In the genomic region with DNA sequence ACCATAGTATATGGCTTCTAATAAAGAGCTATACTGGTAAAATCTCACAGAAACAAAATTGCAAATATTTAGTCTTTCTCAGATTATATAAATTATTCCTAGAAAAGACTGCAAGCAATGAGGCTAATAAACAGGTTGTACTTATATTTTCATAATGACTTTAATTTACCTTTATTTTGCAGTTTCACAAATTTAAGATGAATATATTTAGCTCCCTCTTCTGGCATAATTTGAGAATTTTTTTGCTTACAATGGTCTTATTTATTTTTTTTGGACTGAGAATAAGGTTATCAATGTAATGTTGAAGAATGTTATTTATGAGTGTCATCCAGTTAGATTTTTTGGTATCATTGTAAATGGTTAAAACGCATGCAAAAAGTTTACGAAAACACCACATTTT, we compare ENCODE assay signal across 8 cellular contexts. TPM values are rescaled to one million over a fixed set of nuclear protein-coding genes. Genes with fewer than 3 reads are reported as not detected.
DNase-seq lines count a peak whose midpoint lies in the region; ATAC-seq, FAIRE-seq and TF ChIP-seq lines count a peak whose summit lies in the region.

No MANE protein-coding gene starts in this region.

- ATAC-seq in K562, result no peak
- no peak for ATAC-seq in naive thymus-derived CD4-positive, alpha-beta T cell

- CTCF ChIA-PET in CD4-positive, alpha-beta memory T cell (lab: Charles Lee; ENCODE audit: partially characterized antibody), result interaction anchor here (0.6 to 9.6 kb wide), 22 partner anchors 8 to 1476 kb away, joined by 3 to 124 read pairs (median 5); a partner anchor contains a TSS
- CTCF ChIA-PET in K562 (lab: Yijun Ruan, JAX; ENCODE audit: low intra/inter-chr PET ratio), result interaction anchor here (0.6 to 1.3 kb wide), 4 partner anchors 229 to 1028 kb away, joined by 3 to 4 read pairs (median 3); no protein-coding TSS in a partner anchor
- CTCF ChIA-PET in naive thymus-derived CD4-positive, alpha-beta T cell (lab: Charles Lee), result interaction anchor here (0.7 to 3.2 kb wide), 8 partner anchors 9 to 1026 kb away, joined by 3 to 21 read pairs (median 9); no protein-coding TSS in a partner anchor

- peak; percentile 53 to 58 for TF ChIP-seq RAD21 in K562 (CRISPR knock-in tag; conservative IDR thresholded peaks at IDR 0.05 in 1 of 2, IDR thresholded peaks at IDR 0.05 in 1 of 2)

- H3K9me3 Mint-ChIP-seq in CD4-positive, alpha-beta memory T cell, result peaks cover 0 to 2% (median 0%) of the 10 kb centered on the region in 8 donors
- H3K9me3 Mint-ChIP-seq in naive thymus-derived CD4-positive, alpha-beta T cell, result no peaks in the 10 kb centered on the region

- FAIRE-seq in K562 (lab: Jason Lieb, UNC), result peak; percentile 74

- no peak for TF ChIP-seq POLR2A in K562 (conservative IDR thresholded peaks at IDR 0.05)

- no peak overlapping the region for H3K27ac ChIP-seq in CD4-positive, alpha-beta memory T cell (ENCODE audit: low read depth, low read length)
- H3K27ac ChIP-seq in K562 (ENCODE audit: extremely low read depth, low read depth, low read length), result no peak overlapping the region
- no peak overlapping the region for H3K27ac ChIP-seq in naive thymus-derived CD4-positive, alpha-beta T cell (ENCODE audit: low read depth, low read length)

- H3K9ac ChIP-seq in K562 (ENCODE audit: insufficient read depth in 1 of 2, low read depth in 2 of 2, low read length in 2 of 2), result no peak overlapping the region

- peak in 1 of 3 experiments; percentile 51; a peak in 2 of 6 replicates for TF ChIP-seq CTCF in K562 (IDR thresholded peaks at IDR 0.05 in 2 of 3, conservative IDR thresholded peaks at IDR 0.05 in 1 of 3; ENCODE audit: insufficient read depth in 2 of 3, low read depth in 1 of 3, low read length in 3 of 3)

- no peaks in the 10 kb centered on the region for H3K79me2 ChIP-seq in K562 (ENCODE audit: control insufficient read depth, insufficient read depth, low read length)

- no peaks in the 10 kb centered on the region for H3K27me3 Mint-ChIP-seq in CD4-positive, alpha-beta memory T cell
- H3K27me3 Mint-ChIP-seq in naive thymus-derived CD4-positive, alpha-beta T cell, result no peaks in the 10 kb centered on the region

- H3K9me3 ChIP-seq in CD4-positive, alpha-beta memory T cell (ENCODE audit: control insufficient read depth in 1 of 2, low read length in 2 of 2), result no peaks in the 10 kb centered on the region
- no peaks in the 10 kb centered on the region for H3K9me3 ChIP-seq in K562 (replicated peaks; ENCODE audit: control insufficient read depth, insufficient read depth, low read depth, low read length)
- H3K9me3 ChIP-seq in naive thymus-derived CD4-positive, alpha-beta T cell (ENCODE audit: control insufficient read depth in 2 of 3, low read length in 3 of 3), result no peaks in the 10 kb centered on the region

- in situ Hi-C loops in KBM-7 (cut with MboI; ENCODE audit: low pct_unique_long_range_greater_than_20kb, low sequenced_read_pairs) (loop anchor here (25.0 kb wide), 1 partner anchor 1035 kb away; no protein-coding TSS in a partner anchor), K562 (cut with MboI) (no loop called here)

- no TSS peak for BruUV-seq in K562 (replicated peaks; lab: Mats Ljungman, UMichigan)

- intact Hi-C loops in CD4-positive, alpha-beta memory T cell (cut with micrococcal nuclease), result loop anchor here (1.0 to 5.0 kb wide), 2 partner anchors 35 to 1026 kb away; no protein-coding TSS in a partner anchor
- intact Hi-C loops in K562 (cut with micrococcal nuclease), result loop anchor here (5.0 kb wide), 1 partner anchor 1025 kb away; no protein-coding TSS in a partner anchor
- intact Hi-C loops in naive thymus-derived CD4-positive, alpha-beta T cell (cut with micrococcal nuclease), result loop anchor here (1.0 to 5.0 kb wide), 6 partner anchors 35 to 1105 kb away; no protein-coding TSS in a partner anchor

- H3K4me3 ChIP-seq in CD4-positive, alpha-beta memory T cell (ENCODE audit: low read length in 2 of 2), result no peak overlapping the region
- H3K4me3 ChIP-seq in K562, result no peak overlapping the region
- no peak overlapping the region for H3K4me3 ChIP-seq in naive thymus-derived CD4-positive, alpha-beta T cell (ENCODE audit: low read length)

- H3K27me3 ChIP-seq in CD4-positive, alpha-beta memory T cell (ENCODE audit: insufficient read depth, low read length), result no peaks in the 10 kb centered on the region
- H3K27me3 ChIP-seq in K562 (ENCODE audit: control insufficient read depth in 2 of 2, insufficient read depth in 2 of 2, low read length in 2 of 2), result no peaks in the 10 kb centered on the region; a peak in 1 of 5 replicates
- H3K27me3 ChIP-seq in naive thymus-derived CD4-positive, alpha-beta T cell (ENCODE audit: control insufficient read depth in 2 of 2, insufficient read depth in 2 of 2, low read length in 2 of 2), result no peaks in the 10 kb centered on the region

- H3K36me3 ChIP-seq in CD4-positive, alpha-beta memory T cell (ENCODE audit: insufficient read depth, low read length), result peaks cover 22% of the 10 kb centered on the region
- H3K36me3 ChIP-seq in K562 (ENCODE audit: control insufficient read depth, insufficient read depth, low read length), result no peaks in the 10 kb centered on the region
- peaks cover 0 to 11% (median 11%) of the 10 kb centered on the region in 3 experiments for H3K36me3 ChIP-seq in naive thymus-derived CD4-positive, alpha-beta T cell (ENCODE audit: control insufficient read depth in 2 of 3, insufficient read depth in 3 of 3, low read length in 3 of 3)

- H2AFZ ChIP-seq in K562 (ENCODE audit: low read depth, low read length), result no peak overlapping the region

- TF ChIP-seq EP300 in K562 (IDR thresholded peaks at IDR 0.05; ENCODE audit: low read length), result no peak

- H3K9me1 ChIP-seq in K562 (ENCODE audit: control insufficient read depth, insufficient read depth, low read length), result no peaks in the 10 kb centered on the region

- peak overlapping the region in 4 of 8 donors; percentile 15 to 46 (median 22) for H3K4me3 Mint-ChIP-seq in CD4-positive, alpha-beta memory T cell
- peak overlapping the region in 2 of 10 donors; percentile 13 to 17 for H3K4me3 Mint-ChIP-seq in naive thymus-derived CD4-positive, alpha-beta T cell

- peaks cover 97% of the 10 kb centered on the region for H3K4me1 ChIP-seq in CD4-positive, alpha-beta memory T cell (ENCODE audit: insufficient read depth, low read length)
- no peaks in the 10 kb centered on the region for H3K4me1 ChIP-seq in K562 (replicated peaks in 1 of 2; ENCODE audit: control insufficient read depth in 2 of 2, insufficient read depth in 2 of 2, low read length in 2 of 2)
- peaks cover 68 to 80% of the 10 kb centered on the region in 2 donors for H3K4me1 ChIP-seq in naive thymus-derived CD4-positive, alpha-beta T cell (ENCODE audit: control insufficient read depth in 2 of 2, insufficient read depth in 2 of 2, low read length in 2 of 2)

- WGBS in K562 (ENCODE audit: insufficient coverage, low coverage, missing lambda C conversion rate), result 6% methylated on average over 2 of the region's 2 CpGs

- H4K20me1 ChIP-seq in K562 (replicated peaks; ENCODE audit: control insufficient read depth, insufficient read depth, low read length), result no peaks in the 10 kb centered on the region; the same call in 1 of the 2 replicates

- peaks cover 29 to 35% of the 10 kb centered on the region in 2 donors for H3K36me3 Mint-ChIP-seq in CD4-positive, alpha-beta memory T cell
- H3K36me3 Mint-ChIP-seq in naive thymus-derived CD4-positive, alpha-beta T cell, result peaks cover 4 to 30% (median 23%) of the 10 kb centered on the region in 5 donors

- DNase-seq in CD4-positive, alpha-beta memory T cell, result peak in 2 of 5 donors; percentile 44 to 50
- DNase-seq in KBM-7 (peak; percentile 40), K562 (ENCODE audit: extremely low read depth in 1 of 4, low spot score in 3 of 4) (no peak), NCI-H226 (no peak), superior temporal gyrus (ENCODE audit: extremely low spot score) (no peak), inferior parietal cortex (ENCODE audit: extremely low spot score) (no peak)
- peak in 3 of 9 donors; percentile 32 to 45 (median 37) for DNase-seq in naive thymus-derived CD4-positive, alpha-beta T cell
- no peak for DNase-seq in stimulated activated CD4-positive, alpha-beta T cell treated with anti-CD3 and anti-CD28 coated beads, Interleukin-2, amount 100 ng/mL, for 24 hours

- H3K27ac Mint-ChIP-seq in CD4-positive, alpha-beta memory T cell, result peak overlapping the region; percentile 56 to 99 (median 80)
- H3K27ac Mint-ChIP-seq in naive thymus-derived CD4-positive, alpha-beta T cell, result peak overlapping the region in 8 of 9 donors; percentile 4 to 95 (median 58)

- POLR2A ChIA-PET in CD4-positive, alpha-beta memory T cell (lab: Charles Lee; ENCODE audit: partially characterized antibody), result interaction anchor here (1.1 to 12.9 kb wide), 4 partner anchors 11 to 57 kb away, joined by 5 to 179 read pairs (median 42); a partner anchor contains a TSS
- POLR2A ChIA-PET in K562 (lab: Yijun Ruan, JAX), result interaction anchor here (0.6 to 1.5 kb wide), 2 partner anchors 8 to 579 kb away, joined by 3 read pairs; no protein-coding TSS in a partner anchor
- POLR2A ChIA-PET in naive thymus-derived CD4-positive, alpha-beta T cell (lab: Charles Lee), result interaction anchor here (0.6 to 1.9 kb wide), 5 partner anchors 10 to 1025 kb away, joined by 3 to 7 read pairs (median 5); a partner anchor contains a TSS

- peaks cover 66 to 95% (median 81%) of the 10 kb centered on the region in 4 donors for H3K4me1 Mint-ChIP-seq in CD4-positive, alpha-beta memory T cell
- peaks cover 33 to 92% (median 80%) of the 10 kb centered on the region in 7 donors for H3K4me1 Mint-ChIP-seq in naive thymus-derived CD4-positive, alpha-beta T cell

- no peak overlapping the region for H3K4me2 ChIP-seq in K562 (ENCODE audit: insufficient read depth, low read length)

RNA-seq across cellular contexts. Expression of a gene that starts 56.7 kb away (rescaled TPM):
- total RNA-seq in CD4-positive, alpha-beta memory T cell, result 100 to 1,000 TPM; 151 to 152 TPM
- polyA plus RNA-seq in CD4-positive, alpha-beta memory T cell, result 10 to 100 TPM; 92.6 to 98.3 TPM
- 5.6 and 13.8 TPM in 2 replicates for total RNA-seq in K562 (2011; cell fraction: chromatin; rRNA removed; ENCODE audit: low replicate concordance)
- total RNA-seq in K562 (2011; cell fraction: nucleolus; rRNA removed), result 1.5 and 2.1 TPM in 2 replicates
- 3.5 and 5.3 TPM in 2 replicates for total RNA-seq in K562 (2011; cell fraction: nucleoplasm; rRNA removed)
- total RNA-seq in K562 (2014; rRNA removed) (4.8 and 5.2 TPM in 2 replicates), K562 (2014; rRNA removed; fragmentation: Illumina TruSeq; extraction: Trizol) (5.4 and 7.1 TPM in 2 replicates), K562 (2015; rRNA removed; fragmentation: Illumina TruSeq; extraction: Trizol) (7.2 and 9.7 TPM in 2 replicates), K562 (2021) (7.2 and 9.2 TPM in 2 replicates)
- polyA plus RNA-seq in K562 (2011; rRNA removed) (1.9 and 2.5 TPM in 2 replicates), K562 (2014; fragmentation: Illumina TruSeq; extraction: Trizol) (5.1 and 8.0 TPM in 2 replicates), K562 (2014; fragmentation: Nextera tagmentation; extraction: Ambion mirVana) (1 to 10 TPM; 1.1 to 1.8 TPM), K562 (2014; rRNA removed) (2.4 and 3.9 TPM in 2 replicates)
- polyA plus RNA-seq in K562 (2011; cell fraction: cytosol; rRNA removed), result 0.55 and 1.0 TPM in 2 replicates
- 3.6 and 3.9 TPM in 2 replicates for polyA plus RNA-seq in K562 (2011; cell fraction: nucleus; rRNA removed)
- 5.4 and 6.2 TPM in 2 replicates for polyA plus RNA-seq in K562 (2012)
- 7.3 and 8.4 TPM in 2 replicates for polyA minus RNA-seq in K562 (2011; rRNA and poly(A)+ RNA removed)
- 3.5 and 6.9 TPM in 2 replicates for polyA minus RNA-seq in K562 (2011; cell fraction: cytosol; rRNA and poly(A)+ RNA removed)
- 5.7 and 11.1 TPM in 2 replicates for polyA minus RNA-seq in K562 (2011; cell fraction: nucleus; rRNA and poly(A)+ RNA removed)
- total RNA-seq in naive thymus-derived CD4-positive, alpha-beta T cell, result 100 to 1,000 TPM in 4 of 5 experiments, 10 to 100 TPM in 1; 72.0 to 207 (median 131) TPM
- 100 to 1,000 TPM in 1 of 2 donors, 10 to 100 TPM in 1; 85.1 to 110 TPM for polyA plus RNA-seq in naive thymus-derived CD4-positive, alpha-beta T cell

Comparison
In these comparisons a context has a peak if more than half of its experiments do, and no peak if none do; other contexts are left out.
1. RNA of a gene that starts 56.7 kb away (total RNA-seq): 151 to 152 TPM in CD4-positive, alpha-beta memory T cell and 72.0 to 207 TPM in naive thymus-derived CD4-positive, alpha-beta T cell; 1.5 to 13.8 TPM in K562; every median in the first group is over 4 times any median in the second.